In the genomic region with DNA sequence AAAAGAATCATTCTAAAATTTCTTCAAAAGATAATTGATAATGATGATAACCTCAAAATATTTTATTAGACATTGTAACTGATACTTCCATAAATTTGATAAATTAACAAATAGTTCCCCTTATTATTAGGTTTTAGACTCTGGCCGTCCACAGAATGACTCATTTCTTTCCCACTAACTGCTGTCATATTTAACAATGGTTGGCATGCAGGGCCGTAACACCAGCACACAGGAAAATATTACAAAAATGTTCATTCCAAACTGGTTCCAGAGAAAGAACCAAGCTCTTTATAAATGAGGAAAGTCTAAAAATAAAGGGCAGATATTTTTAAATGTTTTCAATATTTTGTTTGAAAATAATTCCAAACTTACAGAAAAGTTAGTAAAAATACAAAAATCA, we compare ENCODE assay signal across 12 cellular contexts. TPM values are rescaled to one million over a fixed set of nuclear protein-coding genes. Genes with fewer than 3 reads are reported as not detected.
DNase-seq lines count a peak whose midpoint lies in the region; ATAC-seq, FAIRE-seq and TF ChIP-seq lines count a peak whose summit lies in the region.
"Had no signal": no experiment of that assay in that cellular context is flagged by ENCODE, and none has a peak within 500 bp of the region (broad histone marks: within the 10 kb centered on the region; RNA-seq: fewer than 3 reads in every experiment).

No MANE protein-coding gene starts in this region.

- H3K4me1 Mint-ChIP-seq in effector memory CD8-positive, alpha-beta T cell (ENCODE audit: low read depth in 2 of 2): no peaks in the 10 kb centered on the region
- no peaks in the 10 kb centered on the region for H3K4me1 Mint-ChIP-seq in activated CD8-positive, alpha-beta memory T cell treated with anti-CD3 and anti-CD28 coated beads, Interleukin-2, amount 10 ng/mL, durations not matched to agents 7 days and 5 days

- FAIRE-seq in HTR-8/SVneo (lab: Jason Lieb, UNC): no peak
- FAIRE-seq in colon (lab: Jason Lieb, UNC): peak; percentile 64

- H3K4me1 ChIP-seq in right atrium auricular region: peaks cover 0 to 31% of the 10 kb centered on the region in 2 donors

- H3K4me3 Mint-ChIP-seq in effector memory CD8-positive, alpha-beta T cell: no peak overlapping the region
- no peak overlapping the region for H3K4me3 Mint-ChIP-seq in activated CD8-positive, alpha-beta memory T cell treated with anti-CD3 and anti-CD28 coated beads, Interleukin-2, amount 10 ng/mL, durations not matched to agents 7 days and 5 days

- no peak for TF ChIP-seq CTCF in right atrium auricular region (IDR thresholded peaks at IDR 0.05)

- H3K27ac ChIP-seq in right atrium auricular region: peak overlapping the region; percentile 23 to 62

- H3K27ac Mint-ChIP-seq in effector memory CD8-positive, alpha-beta T cell: no peak overlapping the region
- H3K27ac Mint-ChIP-seq in activated CD8-positive, alpha-beta memory T cell treated with anti-CD3 and anti-CD28 coated beads, Interleukin-2, amount 10 ng/mL, durations not matched to agents 7 days and 5 days: no peak overlapping the region

- H3K36me3 Mint-ChIP-seq in effector memory CD8-positive, alpha-beta T cell (ENCODE audit: insufficient read depth): no peaks in the 10 kb centered on the region
- H3K36me3 Mint-ChIP-seq in activated CD8-positive, alpha-beta memory T cell treated with anti-CD3 and anti-CD28 coated beads, Interleukin-2, amount 10 ng/mL, durations not matched to agents 7 days and 5 days: no peaks in the 10 kb centered on the region

- H3K27me3 Mint-ChIP-seq in effector memory CD8-positive, alpha-beta T cell: no peaks in the 10 kb centered on the region
- no peaks in the 10 kb centered on the region for H3K27me3 Mint-ChIP-seq in activated CD8-positive, alpha-beta memory T cell treated with anti-CD3 and anti-CD28 coated beads, Interleukin-2, amount 10 ng/mL, durations not matched to agents 7 days and 5 days

- DNase-seq in HTR-8/SVneo (ENCODE audit: insufficient read length, low spot score) (peak; percentile 25), right atrium auricular region (ENCODE audit: low spot score) (no peak), superior temporal gyrus (ENCODE audit: extremely low spot score) (peak; percentile 40)
- DNase-seq in effector memory CD8-positive, alpha-beta T cell: no peak
- DNase-seq in activated CD8-positive, alpha-beta memory T cell treated with anti-CD3 and anti-CD28 coated beads, Interleukin-2, amount 10 ng/mL, durations not matched to agents 7 days and 5 days: no peak
- DNase-seq: activated effector memory CD4-positive, alpha-beta T cell treated with anti-CD3 and anti-CD28 coated beads, Interleukin-2, amount 50 U/mL, for 16 hours; DMS79 treated with DMSO at 0.1 percent for 48 hours; NCI-H1417 treated with DMSO at 0.1 percent for 48 hours; stimulated activated naive CD4-positive, alpha-beta T cell had no signal

- no peaks in the 10 kb centered on the region for H3K27me3 ChIP-seq in right atrium auricular region

- no peaks in the 10 kb centered on the region for H3K36me3 ChIP-seq in right atrium auricular region

- peaks cover 8 to 9% of the 10 kb centered on the region in 2 donors for H3K9me3 Mint-ChIP-seq in effector memory CD8-positive, alpha-beta T cell
- peaks cover 3% of the 10 kb centered on the region for H3K9me3 Mint-ChIP-seq in activated CD8-positive, alpha-beta memory T cell treated with anti-CD3 and anti-CD28 coated beads, Interleukin-2, amount 10 ng/mL, durations not matched to agents 7 days and 5 days (ENCODE audit: low read depth)

- H3K9me3 ChIP-seq in right atrium auricular region: peaks cover 0 to 26% of the 10 kb centered on the region in 2 donors

- CTCF ChIA-PET in activated CD8-positive, alpha-beta memory T cell treated with anti-CD3 and anti-CD28 coated beads, Interleukin-2, amount 10 ng/mL, durations not matched to agents 7 days and 5 days (lab: Charles Lee): no interaction called here

- H3K4me3 ChIP-seq in right atrium auricular region: no peak overlapping the region

- no peak for ATAC-seq in HG02870 (IDR thresholded peaks at IDR 0.05; ENCODE audit: unreplicated experiment)
- ATAC-seq in effector memory CD8-positive, alpha-beta T cell (replicated peaks): no peak
- ATAC-seq in activated CD4-positive, CD25-positive, alpha-beta regulatory T cell treated with anti-CD3 and anti-CD28 coated beads, Interleukin-2, amount 50 U/mL, for 24 hours: no peak
- no peak for ATAC-seq in activated CD8-positive, alpha-beta memory T cell treated with anti-CD3 and anti-CD28 coated beads, Interleukin-2, amount 10 ng/mL, durations not matched to agents 7 days and 5 days

RNA-seq across cellular contexts. Expression of a gene that starts 28.2 kb away (rescaled TPM):
- total RNA-seq in right atrium auricular region: 10 to 100 TPM; 27.6 to 40.0 TPM
- under 1 TPM; 0.09 to 0.66 TPM for total RNA-seq in activated CD8-positive, alpha-beta memory T cell treated with anti-CD3 and anti-CD28 coated beads, Interleukin-2, amount 10 ng/mL, durations not matched to agents 7 days and 5 days

Comparison
In these comparisons a context has a peak if more than half of its experiments do, and no peak if none do; other contexts are left out.
1. DNase-seq: peak in HTR-8/SVneo (single experiment) and superior temporal gyrus (single experiment); none in right atrium auricular region (single experiment), effector memory CD8-positive, alpha-beta T cell (0 of 3) and activated CD8-positive, alpha-beta memory T cell treated with anti-CD3 and anti-CD28 coated beads, Interleukin-2, amount 10 ng/mL, durations not matched to agents 7 days and 5 days (single experiment).
2. RNA of a gene that starts 28.2 kb away (total RNA-seq): 27.6 to 40.0 TPM in right atrium auricular region; 0.09 to 0.66 TPM in activated CD8-positive, alpha-beta memory T cell treated with anti-CD3 and anti-CD28 coated beads, Interleukin-2, amount 10 ng/mL, durations not matched to agents 7 days and 5 days; every median in the first group is over 10 times any median in the second.